Comparison of ENCODE assay signal across 8 cellular contexts in genomic region chr3:150763841-150764483, GRCh38. TPM values are rescaled to one million over a fixed set of nuclear protein-coding genes. Genes with fewer than 3 reads are reported as not detected.
DNase-seq lines count a peak whose midpoint lies in the region; ATAC-seq and TF ChIP-seq lines count a peak whose summit lies in the region.

No MANE protein-coding gene starts in this region.

- CTCF ChIA-PET in GM10248 (lab: Yijun Ruan, JAX): interaction anchor here (1.0 to 9.8 kb wide), 12 partner anchors 11 to 226 kb away, joined by 3 to 89 read pairs (median 6); partner anchors contain the start of gene ERICH6

- POLR2A ChIA-PET in GM10248 (lab: Yijun Ruan, JAX): interaction anchor here (0.6 to 1.8 kb wide), 10 partner anchors 10 to 218 kb away, joined by 3 to 8 read pairs (median 4); partner anchors contain the start of genes EIF2A, SELENOT and SERP1

- H3K4me1 ChIP-seq in mucosa of descending colon (ENCODE audit: low read depth): peaks cover 41% of the 10 kb centered on the region
- peaks cover 8% of the 10 kb centered on the region for H3K4me1 ChIP-seq in thymus (ENCODE audit: control insufficient read depth, insufficient read depth, low read length)

- intact Hi-C loops in mucosa of descending colon (cut with DNase I, micrococcal nuclease): no loop called here

- peak overlapping the region; percentile 68 for H3K4me3 ChIP-seq in mucosa of descending colon
- peak overlapping the region; percentile 73 for H3K4me3 ChIP-seq in thymus (ENCODE audit: low read length)

- WGBS in thymus: 6% methylated on average over 27 of the region's 27 CpGs

- H3K9me3 ChIP-seq in mucosa of descending colon (no peaks in the 10 kb centered on the region), thymus (ENCODE audit: control insufficient read depth) (no peaks in the 10 kb centered on the region)

- H3K27me3 ChIP-seq in thymus (ENCODE audit: control insufficient read depth, insufficient read depth): no peaks in the 10 kb centered on the region

- ATAC-seq in HG02938 (IDR thresholded peaks at IDR 0.05; ENCODE audit: unreplicated experiment) (peak; percentile 10), esophagus mucosa (peak; percentile 11), mucosa of descending colon (peak; percentile 62)

- peak; percentile 54 for TF ChIP-seq CTCF in GM10248 (IDR thresholded peaks at IDR 0.05; ENCODE audit: control extremely low read depth, extremely low read depth, low read depth, missing control alignments)
- peak; percentile 54 for TF ChIP-seq CTCF in mucosa of descending colon (IDR thresholded peaks at IDR 0.05)

- H3K36me3 ChIP-seq in mucosa of descending colon (ENCODE audit: low read depth): no peaks in the 10 kb centered on the region
- no peaks in the 10 kb centered on the region for H3K36me3 ChIP-seq in thymus (ENCODE audit: control insufficient read depth, insufficient read depth)

- DNase-seq in A172 (ENCODE audit: low spot score): peak; percentile 57
- DNase-seq in GM10248 (ENCODE audit: extremely low spot score): peak; percentile 57
- peak; percentile 51 for DNase-seq in NCI-H2196 treated with DMSO at 0.1 percent for 48 hours (lab: John Stamatoyannopoulos, UW; ENCODE audit: unreplicated experiment)
- peak; percentile 81 for DNase-seq in activated CD8-positive, alpha-beta memory T cell treated with anti-CD3 and anti-CD28 coated beads, Interleukin-2, amount 50 U/mL, for 48 hours
- DNase-seq in mucosa of descending colon: peak; percentile 83 to 86 (median 84)

- H3K27ac ChIP-seq in thymus (ENCODE audit: low read depth): peak overlapping the region; percentile 97

RNA-seq across cellular contexts. Expression of gene SIAH2, which starts 1.0 kb away (rescaled TPM):
- total RNA-seq in A172 (2014; rRNA removed; shearing (Covaris generic)): 23.4 and 25.8 TPM in 2 replicates
- 44.8 TPM for total RNA-seq in esophagus mucosa
- total RNA-seq in mucosa of descending colon: 10 to 100 TPM; 17.2 to 31.8 (median 23.5) TPM
- polyA plus RNA-seq in thymus: 22.4 TPM

Comparison
In these comparisons a context has a peak if more than half of its experiments do, and no peak if none do; other contexts are left out.
1. Peak in every context shown above with its lines: DNase-seq, ATAC-seq, H3K4me3 ChIP-seq and H3K27ac ChIP-seq.
2. ATAC-seq: peak in every context shown above with its lines; median percentile 62 in mucosa of descending colon; 11 in esophagus mucosa; 10 in HG02938.